ENCODE assay signal across 16 cellular contexts in genomic region chr3:57876632-57877031, GRCh38.
"Had no signal": no experiment of that assay in that cellular context is flagged by ENCODE, and none has a peak within 500 bp of the region (broad histone marks: within the 10 kb centered on the region; RNA-seq: fewer than 3 reads in every experiment).

No MANE protein-coding gene starts in this region.

- H3K27me3 Mint-ChIP-seq: activated CD8-positive, alpha-beta memory T cell treated with anti-CD3 and anti-CD28 coated beads, Interleukin-2, amount 10 ng/mL, durations not matched to agents 7 days and 5 days; activated naive CD8-positive, alpha-beta T cell; activated T-cell treated with anti-CD3 and anti-CD28 coated beads, Interleukin-2, amount 50 U/mL, for 24 hours; naive thymus-derived CD8-positive, alpha-beta T cell had no signal

- H3K4me3 Mint-ChIP-seq: activated CD8-positive, alpha-beta memory T cell treated with anti-CD3 and anti-CD28 coated beads, Interleukin-2, amount 10 ng/mL, durations not matched to agents 7 days and 5 days; activated naive CD8-positive, alpha-beta T cell; activated T-cell treated with anti-CD3 and anti-CD28 coated beads, Interleukin-2, amount 50 U/mL, for 24 hours; naive thymus-derived CD8-positive, alpha-beta T cell; T-helper 2 cell treated with Interferon-gamma antibody and Interleukin-4, amounts not matched to agents 5 μg/mL and 100 μg/mL, for 36 hours had no signal

- H3K4me3 ChIP-seq: gastrocnemius medialis, mucosa of descending colon, skin epidermis, stomach, uterus had no signal

- H3K4me1 ChIP-seq: uterus had no signal

- DNase-seq: activated CD4-positive, alpha-beta T cell treated with anti-CD3 and anti-CD28 coated beads for 1 hour; activated CD4-positive, alpha-beta T cell treated with anti-CD3 and anti-CD28 coated beads, Interleukin-2, amount 50 U/mL, for 48 hours; activated CD8-positive, alpha-beta memory T cell treated with anti-CD3 and anti-CD28 coated beads, Interleukin-2, amount 10 ng/mL, durations not matched to agents 7 days and 5 days; activated gamma-delta T cell; activated T-cell treated with anti-CD3 and anti-CD28 coated beads, Interleukin-2, amount 50 U/mL, for 24 hours; effector CD4-positive, alpha-beta T cell; gastrocnemius medialis; mucosa of descending colon; naive thymus-derived CD8-positive, alpha-beta T cell; occipital lobe; stimulated activated CD4-positive, alpha-beta T cell treated with anti-CD3 and anti-CD28 coated beads, Interleukin-4, amount 100 ng/mL, for 4 hours; stomach; uterus had no signal

- H3K27ac ChIP-seq: skin epidermis, uterus had no signal

- H3K27ac Mint-ChIP-seq: activated CD8-positive, alpha-beta memory T cell treated with anti-CD3 and anti-CD28 coated beads, Interleukin-2, amount 10 ng/mL, durations not matched to agents 7 days and 5 days; activated naive CD8-positive, alpha-beta T cell; activated T-cell treated with anti-CD3 and anti-CD28 coated beads, Interleukin-2, amount 50 U/mL, for 24 hours; T-helper 2 cell treated with Interferon-gamma antibody and Interleukin-4, amounts not matched to agents 5 μg/mL and 100 μg/mL, for 36 hours had no signal

- H3K4me1 Mint-ChIP-seq: activated CD8-positive, alpha-beta memory T cell treated with anti-CD3 and anti-CD28 coated beads, Interleukin-2, amount 10 ng/mL, durations not matched to agents 7 days and 5 days; naive thymus-derived CD8-positive, alpha-beta T cell had no signal

- H3K36me3 ChIP-seq: uterus had no signal

- H3K27me3 ChIP-seq: gastrocnemius medialis, stomach, uterus had no signal

- H3K9me3 Mint-ChIP-seq: activated T-cell treated with anti-CD3 and anti-CD28 coated beads, Interleukin-2, amount 50 U/mL, for 24 hours; naive thymus-derived CD8-positive, alpha-beta T cell; T-helper 2 cell treated with Interferon-gamma antibody and Interleukin-4, amounts not matched to agents 5 μg/mL and 100 μg/mL, for 36 hours had no signal

- ATAC-seq: activated CD8-positive, alpha-beta memory T cell treated with anti-CD3 and anti-CD28 coated beads, Interleukin-2, amount 10 ng/mL, durations not matched to agents 7 days and 5 days; gastrocnemius medialis; mucosa of descending colon; naive thymus-derived CD8-positive, alpha-beta T cell had no signal

- H3K9me3 ChIP-seq: gastrocnemius medialis, mucosa of descending colon, stomach, uterus had no signal
